In the genomic region with DNA sequence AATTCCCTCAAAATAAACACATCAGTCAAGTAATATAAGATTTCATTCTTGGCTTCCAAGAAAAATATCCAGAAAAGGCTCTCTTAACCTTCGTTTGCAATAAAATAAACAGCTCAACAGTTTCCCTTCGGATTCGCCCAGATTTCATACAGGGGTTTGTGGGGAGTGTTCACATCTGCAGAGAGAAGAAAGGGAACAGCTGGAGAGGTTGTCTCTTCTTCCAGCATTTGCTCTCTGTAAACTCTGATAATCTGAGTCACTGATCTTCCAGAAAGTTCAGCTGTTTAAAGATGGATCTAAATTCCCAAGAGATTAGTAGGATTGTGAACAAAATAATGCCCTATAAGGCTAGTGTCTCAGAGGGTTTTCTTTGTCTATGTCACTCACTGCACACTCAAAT, we compare ENCODE assay signal across 12 cellular contexts.
"Had no signal": no experiment of that assay in that cellular context is flagged by ENCODE, and none has a peak within 500 bp of the region (broad histone marks: within the 10 kb centered on the region; RNA-seq: fewer than 3 reads in every experiment).

No MANE protein-coding gene starts in this region.

- H3K27ac ChIP-seq: upper lobe of right lung had no signal

- H3K27me3 ChIP-seq: upper lobe of right lung had no signal

- H3K4me3 ChIP-seq: upper lobe of right lung had no signal

- H3K9me3 ChIP-seq: upper lobe of right lung had no signal

- H3K4me1 ChIP-seq: upper lobe of right lung had no signal

- H3K36me3 ChIP-seq: upper lobe of right lung had no signal

- DNase-seq: activated CD4-positive, alpha-beta memory T cell treated with anti-CD3 and anti-CD28 coated beads, Interleukin-2, amount 10 ng/mL, durations not matched to agents 7 days and 5 days; activated gamma-delta T cell treated with Interleukin-2 at 50 U/mL for 16 hours; activated naive CD8-positive, alpha-beta T cell treated with anti-CD3 and anti-CD28 coated beads for 36 hours; activated T-cell treated with anti-CD3 and anti-CD28 coated beads, Interleukin-2, amount 50 U/mL, for 72 hours; aorta; hypothalamus; kidney glomerular epithelial cell; stimulated activated CD4-positive, alpha-beta T cell treated with anti-CD3 and anti-CD28 coated beads, Interleukin-4, amount 100 ng/mL, for 1 hour; stimulated activated CD8-positive, alpha-beta memory T cell treated with anti-CD3 and anti-CD28 coated beads, Interleukin-4, amount 100 ng/mL, for 48 hours; T-cell; T1000; upper lobe of right lung had no signal
